ENCODE assay signal across 1 cellular context in the genomic region with DNA sequence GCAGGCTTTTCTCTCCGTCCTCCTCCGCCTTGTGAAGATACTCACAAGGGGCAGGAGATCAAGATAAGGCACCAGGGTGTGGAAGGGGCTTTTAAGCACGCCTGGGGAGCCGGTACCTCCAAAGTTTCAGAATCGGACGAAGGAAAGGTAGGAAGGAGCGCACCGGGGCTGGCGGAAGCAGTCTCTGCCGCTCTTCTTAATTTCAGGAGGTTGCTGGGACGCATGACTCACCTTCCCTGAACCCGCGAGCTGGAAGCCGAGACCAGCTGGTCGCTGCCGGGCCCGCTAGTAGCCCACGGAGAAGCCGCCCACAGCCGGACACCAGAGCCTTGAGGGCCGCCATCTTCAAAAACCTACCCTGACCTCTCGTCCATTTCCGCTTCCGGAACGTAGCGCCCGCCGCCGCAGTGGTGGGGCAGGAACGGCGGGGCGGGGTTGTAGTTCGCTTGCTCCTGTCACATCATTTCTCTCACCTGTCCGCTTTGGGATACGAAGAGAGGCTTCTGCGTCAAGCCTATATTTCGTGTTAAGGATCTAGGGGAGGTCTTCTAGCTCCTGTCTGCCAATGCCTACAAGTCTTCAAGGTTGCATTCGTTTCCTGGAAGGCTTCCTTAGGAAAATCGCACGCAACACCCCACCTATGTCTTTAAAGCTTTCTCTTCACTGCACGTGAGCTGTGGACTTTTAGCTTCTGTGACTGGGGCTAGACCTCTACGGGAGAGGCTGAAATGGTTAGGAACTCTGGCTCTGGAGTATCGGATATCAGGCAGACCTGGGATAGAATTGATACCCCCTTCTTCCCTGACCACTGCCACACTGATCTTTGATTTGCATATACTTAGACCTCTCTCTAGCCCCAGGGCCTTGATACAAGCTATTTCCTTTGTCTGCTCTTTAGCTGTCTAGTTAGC.
A peak's percentile ranks its signal among the peaks of the same experiment; 100 is the strongest.
TF ChIP-seq lines count a peak whose summit lies in the region.

A gene (minus strand): TSS at position 355 of the 911 bp plus-strand sequence. CDS start 12 bp downstream, at position 343.

TF ChIP-seq in HepG2, 621 proteins besides CTCF, POLR2A, EP300 and RAD21 (continued from another document and continues in another):
- TF ChIP-seq MAFF (IDR thresholded peaks at IDR 0.05; ENCODE audit: low read depth, low read length) (no peak), ZNF83 (CRISPR knock-in tag; IDR thresholded peaks at IDR 0.05; ENCODE audit: borderline replicate concordance) (0 out of 2 replicates have a peak, but pooled peaks have one; percentile 17), HOXA5 (CRISPR knock-in tag; IDR thresholded peaks at IDR 0.05) (peak; percentile 29; the same call in 1 of the 2 replicates), NR1H2 (CRISPR knock-in tag; IDR thresholded peaks at IDR 0.05; ENCODE audit: borderline replicate concordance, low read depth) (no peak), ARID2 (CRISPR knock-in tag; IDR thresholded peaks at IDR 0.05; ENCODE audit: borderline replicate concordance) (no peak), MIER2 (CRISPR knock-in tag; IDR thresholded peaks at IDR 0.05) (no peak), ZNF891 (CRISPR knock-in tag; IDR thresholded peaks at IDR 0.05) (0 out of 2 replicates have a peak, but pooled peaks have one; percentile 70), ZNF180 (CRISPR knock-in tag; IDR thresholded peaks at IDR 0.05; ENCODE audit: borderline replicate concordance, low read depth) (no peak), ATAD3A (CRISPR knock-in tag; IDR thresholded peaks at IDR 0.05) (no peak), ZNF282 (IDR thresholded peaks at IDR 0.05; ENCODE audit: partially characterized antibody) (no peak), MAZ (IDR thresholded peaks at IDR 0.05; ENCODE audit: borderline replicate concordance, low read depth, low read length) (peak; percentile 39; the same call in 1 of the 2 replicates), MAZ (CRISPR knock-in tag; IDR thresholded peaks at IDR 0.05; ENCODE audit: low read depth) (no peak; the same call in none of the 2 replicates), ZIK1 (CRISPR knock-in tag; IDR thresholded peaks at IDR 0.05; ENCODE audit: borderline replicate concordance, low read depth) (0 out of 2 replicates have a peak, but pooled peaks have one; percentile 36), NKX3-1 (CRISPR knock-in tag; IDR thresholded peaks at IDR 0.05) (no peak), ZFP36L2 (CRISPR knock-in tag; IDR thresholded peaks at IDR 0.05) (no peak)
- TF ChIP-seq, protein P1, sequence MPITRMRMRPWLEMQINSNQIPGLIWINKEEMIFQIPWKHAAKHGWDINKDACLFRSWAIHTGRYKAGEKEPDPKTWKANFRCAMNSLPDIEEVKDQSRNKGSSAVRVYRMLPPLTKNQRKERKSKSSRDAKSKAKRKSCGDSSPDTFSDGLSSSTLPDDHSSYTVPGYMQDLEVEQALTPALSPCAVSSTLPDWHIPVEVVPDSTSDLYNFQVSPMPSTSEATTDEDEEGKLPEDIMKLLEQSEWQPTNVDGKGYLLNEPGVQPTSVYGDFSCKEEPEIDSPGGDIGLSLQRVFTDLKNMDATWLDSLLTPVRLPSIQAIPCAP (CRISPR knock-in tag; IDR thresholded peaks at IDR 0.05; ENCODE audit: low read depth): no peak
- TF ChIP-seq, protein P2, sequence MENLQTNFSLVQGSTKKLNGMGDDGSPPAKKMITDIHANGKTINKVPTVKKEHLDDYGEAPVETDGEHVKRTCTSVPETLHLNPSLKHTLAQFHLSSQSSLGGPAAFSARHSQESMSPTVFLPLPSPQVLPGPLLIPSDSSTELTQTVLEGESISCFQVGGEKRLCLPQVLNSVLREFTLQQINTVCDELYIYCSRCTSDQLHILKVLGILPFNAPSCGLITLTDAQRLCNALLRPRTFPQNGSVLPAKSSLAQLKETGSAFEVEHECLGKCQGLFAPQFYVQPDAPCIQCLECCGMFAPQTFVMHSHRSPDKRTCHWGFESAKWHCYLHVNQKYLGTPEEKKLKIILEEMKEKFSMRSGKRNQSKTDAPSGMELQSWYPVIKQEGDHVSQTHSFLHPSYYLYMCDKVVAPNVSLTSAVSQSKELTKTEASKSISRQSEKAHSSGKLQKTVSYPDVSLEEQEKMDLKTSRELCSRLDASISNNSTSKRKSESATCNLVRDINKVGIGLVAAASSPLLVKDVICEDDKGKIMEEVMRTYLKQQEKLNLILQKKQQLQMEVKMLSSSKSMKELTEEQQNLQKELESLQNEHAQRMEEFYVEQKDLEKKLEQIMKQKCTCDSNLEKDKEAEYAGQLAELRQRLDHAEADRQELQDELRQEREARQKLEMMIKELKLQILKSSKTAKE (CRISPR knock-in tag; IDR thresholded peaks at IDR 0.05; ENCODE audit: borderline replicate concordance): no peak
- TF ChIP-seq, protein P3, sequence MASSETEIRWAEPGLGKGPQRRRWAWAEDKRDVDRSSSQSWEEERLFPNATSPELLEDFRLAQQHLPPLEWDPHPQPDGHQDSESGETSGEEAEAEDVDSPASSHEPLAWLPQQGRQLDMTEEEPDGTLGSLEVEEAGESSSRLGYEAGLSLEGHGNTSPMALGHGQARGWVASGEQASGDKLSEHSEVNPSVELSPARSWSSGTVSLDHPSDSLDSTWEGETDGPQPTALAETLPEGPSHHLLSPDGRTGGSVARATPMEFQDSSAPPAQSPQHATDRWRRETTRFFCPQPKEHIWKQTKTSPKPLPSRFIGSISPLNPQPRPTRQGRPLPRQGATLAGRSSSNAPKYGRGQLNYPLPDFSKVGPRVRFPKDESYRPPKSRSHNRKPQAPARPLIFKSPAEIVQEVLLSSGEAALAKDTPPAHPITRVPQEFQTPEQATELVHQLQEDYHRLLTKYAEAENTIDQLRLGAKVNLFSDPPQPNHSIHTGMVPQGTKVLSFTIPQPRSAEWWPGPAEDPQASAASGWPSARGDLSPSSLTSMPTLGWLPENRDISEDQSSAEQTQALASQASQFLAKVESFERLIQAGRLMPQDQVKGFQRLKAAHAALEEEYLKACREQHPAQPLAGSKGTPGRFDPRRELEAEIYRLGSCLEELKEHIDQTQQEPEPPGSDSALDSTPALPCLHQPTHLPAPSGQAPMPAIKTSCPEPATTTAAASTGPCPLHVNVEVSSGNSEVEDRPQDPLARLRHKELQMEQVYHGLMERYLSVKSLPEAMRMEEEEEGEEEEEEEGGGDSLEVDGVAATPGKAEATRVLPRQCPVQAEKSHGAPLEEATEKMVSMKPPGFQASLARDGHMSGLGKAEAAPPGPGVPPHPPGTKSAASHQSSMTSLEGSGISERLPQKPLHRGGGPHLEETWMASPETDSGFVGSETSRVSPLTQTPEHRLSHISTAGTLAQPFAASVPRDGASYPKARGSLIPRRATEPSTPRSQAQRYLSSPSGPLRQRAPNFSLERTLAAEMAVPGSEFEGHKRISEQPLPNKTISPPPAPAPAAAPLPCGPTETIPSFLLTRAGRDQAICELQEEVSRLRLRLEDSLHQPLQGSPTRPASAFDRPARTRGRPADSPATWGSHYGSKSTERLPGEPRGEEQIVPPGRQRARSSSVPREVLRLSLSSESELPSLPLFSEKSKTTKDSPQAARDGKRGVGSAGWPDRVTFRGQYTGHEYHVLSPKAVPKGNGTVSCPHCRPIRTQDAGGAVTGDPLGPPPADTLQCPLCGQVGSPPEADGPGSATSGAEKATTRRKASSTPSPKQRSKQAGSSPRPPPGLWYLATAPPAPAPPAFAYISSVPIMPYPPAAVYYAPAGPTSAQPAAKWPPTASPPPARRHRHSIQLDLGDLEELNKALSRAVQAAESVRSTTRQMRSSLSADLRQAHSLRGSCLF (CRISPR knock-in tag; IDR thresholded peaks at IDR 0.05; ENCODE audit: borderline replicate concordance): 0 out of 2 replicates have a peak, but pooled peaks have one; percentile 23
- TF ChIP-seq, protein P4, sequence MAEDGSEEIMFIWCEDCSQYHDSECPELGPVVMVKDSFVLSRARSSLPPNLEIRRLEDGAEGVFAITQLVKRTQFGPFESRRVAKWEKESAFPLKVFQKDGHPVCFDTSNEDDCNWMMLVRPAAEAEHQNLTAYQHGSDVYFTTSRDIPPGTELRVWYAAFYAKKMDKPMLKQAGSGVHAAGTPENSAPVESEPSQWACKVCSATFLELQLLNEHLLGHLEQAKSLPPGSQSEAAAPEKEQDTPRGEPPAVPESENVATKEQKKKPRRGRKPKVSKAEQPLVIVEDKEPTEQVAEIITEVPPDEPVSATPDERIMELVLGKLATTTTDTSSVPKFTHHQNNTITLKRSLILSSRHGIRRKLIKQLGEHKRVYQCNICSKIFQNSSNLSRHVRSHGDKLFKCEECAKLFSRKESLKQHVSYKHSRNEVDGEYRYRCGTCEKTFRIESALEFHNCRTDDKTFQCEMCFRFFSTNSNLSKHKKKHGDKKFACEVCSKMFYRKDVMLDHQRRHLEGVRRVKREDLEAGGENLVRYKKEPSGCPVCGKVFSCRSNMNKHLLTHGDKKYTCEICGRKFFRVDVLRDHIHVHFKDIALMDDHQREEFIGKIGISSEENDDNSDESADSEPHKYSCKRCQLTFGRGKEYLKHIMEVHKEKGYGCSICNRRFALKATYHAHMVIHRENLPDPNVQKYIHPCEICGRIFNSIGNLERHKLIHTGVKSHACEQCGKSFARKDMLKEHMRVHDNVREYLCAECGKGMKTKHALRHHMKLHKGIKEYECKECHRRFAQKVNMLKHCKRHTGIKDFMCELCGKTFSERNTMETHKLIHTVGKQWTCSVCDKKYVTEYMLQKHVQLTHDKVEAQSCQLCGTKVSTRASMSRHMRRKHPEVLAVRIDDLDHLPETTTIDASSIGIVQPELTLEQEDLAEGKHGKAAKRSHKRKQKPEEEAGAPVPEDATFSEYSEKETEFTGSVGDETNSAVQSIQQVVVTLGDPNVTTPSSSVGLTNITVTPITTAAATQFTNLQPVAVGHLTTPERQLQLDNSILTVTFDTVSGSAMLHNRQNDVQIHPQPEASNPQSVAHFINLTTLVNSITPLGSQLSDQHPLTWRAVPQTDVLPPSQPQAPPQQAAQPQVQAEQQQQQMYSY (CRISPR knock-in tag; IDR thresholded peaks at IDR 0.05): no peak
- TF ChIP-seq, protein P5, sequence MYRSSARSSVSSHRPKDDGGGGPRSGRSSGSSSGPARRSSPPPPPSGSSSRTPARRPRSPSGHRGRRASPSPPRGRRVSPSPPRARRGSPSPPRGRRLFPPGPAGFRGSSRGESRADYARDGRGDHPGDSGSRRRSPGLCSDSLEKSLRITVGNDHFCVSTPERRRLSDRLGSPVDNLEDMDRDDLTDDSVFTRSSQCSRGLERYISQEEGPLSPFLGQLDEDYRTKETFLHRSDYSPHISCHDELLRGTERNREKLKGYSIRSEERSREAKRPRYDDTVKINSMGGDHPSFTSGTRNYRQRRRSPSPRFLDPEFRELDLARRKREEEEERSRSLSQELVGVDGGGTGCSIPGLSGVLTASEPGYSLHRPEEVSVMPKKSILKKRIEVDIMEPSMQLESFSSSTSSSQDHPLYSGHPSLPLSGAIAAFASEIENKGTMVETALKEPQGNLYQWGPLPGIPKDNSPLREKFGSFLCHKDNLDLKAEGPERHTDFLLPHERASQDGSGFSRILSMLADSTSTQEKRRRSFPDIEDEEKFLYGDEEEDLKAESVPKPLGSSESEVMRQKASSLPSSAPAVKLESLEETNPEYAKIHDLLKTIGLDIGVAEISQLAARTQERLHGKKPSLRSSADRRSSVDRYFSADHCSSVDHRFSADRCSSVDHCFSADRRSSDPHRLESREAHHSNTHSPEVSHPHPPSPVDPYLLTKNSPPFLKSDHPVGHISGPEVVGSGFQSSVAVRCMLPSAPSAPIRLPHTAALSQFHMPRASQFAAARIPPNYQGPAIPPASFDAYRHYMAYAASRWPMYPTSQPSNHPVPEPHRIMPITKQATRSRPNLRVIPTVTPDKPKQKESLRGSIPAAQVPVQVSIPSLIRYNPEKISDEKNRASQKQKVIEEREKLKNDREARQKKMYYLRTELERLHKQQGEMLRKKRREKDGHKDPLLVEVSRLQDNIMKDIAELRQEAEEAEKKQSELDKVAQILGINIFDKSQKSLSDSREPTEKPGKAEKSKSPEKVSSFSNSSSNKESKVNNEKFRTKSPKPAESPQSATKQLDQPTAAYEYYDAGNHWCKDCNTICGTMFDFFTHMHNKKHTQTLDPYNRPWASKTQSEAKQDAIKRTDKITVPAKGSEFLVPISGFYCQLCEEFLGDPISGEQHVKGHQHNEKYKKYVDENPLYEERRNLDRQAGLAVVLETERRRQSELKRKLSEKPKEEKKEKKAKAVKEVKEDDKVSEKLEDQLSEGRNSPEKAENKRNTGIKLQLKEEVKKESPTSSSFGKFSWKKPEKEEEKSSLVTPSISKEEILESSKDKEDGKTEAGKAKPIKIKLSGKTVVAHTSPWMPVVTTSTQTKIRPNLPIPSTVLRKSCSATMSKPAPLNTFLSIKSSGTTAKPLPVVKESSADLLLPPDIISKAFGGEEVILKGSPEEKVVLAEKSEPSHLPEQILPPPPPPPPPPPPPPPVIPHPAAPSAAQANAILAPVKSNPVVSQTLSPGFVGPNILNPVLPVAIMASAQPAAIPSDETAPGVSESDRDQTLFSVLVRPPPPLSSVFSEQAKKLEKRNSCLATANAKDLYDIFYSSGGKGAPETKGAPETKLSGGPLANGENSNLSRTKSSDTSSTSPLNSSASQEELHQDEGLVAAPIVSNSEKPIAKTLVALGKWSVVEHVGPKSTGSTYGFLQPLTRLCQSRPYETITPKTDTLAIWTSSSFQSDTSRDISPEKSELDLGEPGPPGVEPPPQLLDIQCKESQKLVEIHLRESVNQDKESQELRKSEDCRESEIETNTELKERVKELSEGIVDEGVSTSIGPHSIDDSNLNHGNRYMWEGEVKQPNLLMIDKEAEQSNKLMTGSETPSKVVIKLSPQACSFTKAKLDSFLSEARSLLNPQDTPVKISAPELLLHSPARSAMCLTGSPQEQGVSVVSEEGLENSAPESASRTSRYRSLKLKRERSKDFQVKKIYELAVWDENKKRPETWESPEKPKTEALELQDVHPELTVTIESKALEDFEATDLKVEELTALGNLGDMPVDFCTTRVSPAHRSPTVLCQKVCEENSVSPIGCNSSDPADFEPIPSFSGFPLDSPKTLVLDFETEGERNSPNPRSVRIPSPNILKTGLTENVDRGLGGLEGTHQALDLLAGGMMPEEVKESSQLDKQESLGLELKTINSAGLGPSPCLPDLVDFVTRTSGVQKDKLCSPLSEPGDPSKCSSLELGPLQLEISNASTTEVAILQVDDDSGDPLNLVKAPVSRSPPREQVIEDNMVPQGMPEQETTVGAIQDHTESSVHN (CRISPR knock-in tag; IDR thresholded peaks at IDR 0.05): 0 out of 2 replicates have a peak, but pooled peaks have one; percentile 19
- TF ChIP-seq, protein P6, sequence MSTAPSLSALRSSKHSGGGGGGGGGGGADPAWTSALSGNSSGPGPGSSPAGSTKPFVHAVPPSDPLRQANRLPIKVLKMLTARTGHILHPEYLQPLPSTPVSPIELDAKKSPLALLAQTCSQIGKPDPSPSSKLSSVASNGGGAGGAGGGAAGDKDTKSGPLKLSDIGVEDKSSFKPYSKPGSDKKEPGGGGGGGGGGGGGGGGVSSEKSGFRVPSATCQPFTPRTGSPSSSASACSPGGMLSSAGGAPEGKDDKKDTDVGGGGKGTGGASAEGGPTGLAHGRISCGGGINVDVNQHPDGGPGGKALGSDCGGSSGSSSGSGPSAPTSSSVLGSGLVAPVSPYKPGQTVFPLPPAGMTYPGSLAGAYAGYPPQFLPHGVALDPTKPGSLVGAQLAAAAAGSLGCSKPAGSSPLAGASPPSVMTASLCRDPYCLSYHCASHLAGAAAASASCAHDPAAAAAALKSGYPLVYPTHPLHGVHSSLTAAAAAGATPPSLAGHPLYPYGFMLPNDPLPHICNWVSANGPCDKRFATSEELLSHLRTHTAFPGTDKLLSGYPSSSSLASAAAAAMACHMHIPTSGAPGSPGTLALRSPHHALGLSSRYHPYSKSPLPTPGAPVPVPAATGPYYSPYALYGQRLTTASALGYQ (CRISPR knock-in tag; IDR thresholded peaks at IDR 0.05): no peak
- TF ChIP-seq, protein P7, sequence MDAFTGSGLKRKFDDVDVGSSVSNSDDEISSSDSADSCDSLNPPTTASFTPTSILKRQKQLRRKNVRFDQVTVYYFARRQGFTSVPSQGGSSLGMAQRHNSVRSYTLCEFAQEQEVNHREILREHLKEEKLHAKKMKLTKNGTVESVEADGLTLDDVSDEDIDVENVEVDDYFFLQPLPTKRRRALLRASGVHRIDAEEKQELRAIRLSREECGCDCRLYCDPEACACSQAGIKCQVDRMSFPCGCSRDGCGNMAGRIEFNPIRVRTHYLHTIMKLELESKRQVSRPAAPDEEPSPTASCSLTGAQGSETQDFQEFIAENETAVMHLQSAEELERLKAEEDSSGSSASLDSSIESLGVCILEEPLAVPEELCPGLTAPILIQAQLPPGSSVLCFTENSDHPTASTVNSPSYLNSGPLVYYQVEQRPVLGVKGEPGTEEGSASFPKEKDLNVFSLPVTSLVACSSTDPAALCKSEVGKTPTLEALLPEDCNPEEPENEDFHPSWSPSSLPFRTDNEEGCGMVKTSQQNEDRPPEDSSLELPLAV (CRISPR knock-in tag; conservative IDR thresholded peaks at IDR 0.05; ENCODE audit: low read depth): no peak
